In genomic region chr20:57397693-57398108, GRCh38 we compare ENCODE assay signal across 8 cellular contexts. TPM values are rescaled to one million over a fixed set of nuclear protein-coding genes. Genes with fewer than 3 reads are reported as not detected.
DNase-seq lines count a peak whose midpoint lies in the region; ATAC-seq and TF ChIP-seq lines count a peak whose summit lies in the region.

No MANE protein-coding gene starts in this region.

- no peak overlapping the region for H2AFZ ChIP-seq in DND-41 (ENCODE audit: low read depth, low read length)

- peak overlapping the region; percentile 75 for H3K27ac ChIP-seq in DND-41 (ENCODE audit: low read length)
- peak overlapping the region in 8 of 10 donors; percentile 45 to 95 (median 58) for H3K27ac ChIP-seq in heart right ventricle

- intact Hi-C loops in heart right ventricle (cut with DNase I) = loop anchor here in 4 of 10 donors (5.0 kb wide), 2 partner anchors 35 to 40 kb away; no protein-coding TSS in a partner anchor

- peak overlapping the region; percentile 44 for H3K9ac ChIP-seq in DND-41 (ENCODE audit: low read depth, low read length)

- TF ChIP-seq CTCF in DND-41 (IDR thresholded peaks at IDR 0.05; ENCODE audit: borderline replicate concordance, extremely low read depth, low read length, poor library complexity, severe bottlenecking) (no peak), heart right ventricle (IDR thresholded peaks at IDR 0.05) (no peak)

- H3K79me2 ChIP-seq in DND-41 (ENCODE audit: insufficient read depth, low read length) = no peaks in the 10 kb centered on the region; the same call in 1 of the 2 replicates

- peak overlapping the region; percentile 72 for H3K4me2 ChIP-seq in DND-41 (ENCODE audit: insufficient read depth, low read length)

- H3K4me3 ChIP-seq in DND-41 (ENCODE audit: low read depth in 1 of 2, low read length in 2 of 2) = peak overlapping the region in 1 of 2 experiments; percentile 47; a peak in 2 of 4 replicates
- H3K4me3 ChIP-seq in heart right ventricle = peak overlapping the region in 2 of 10 donors; percentile 8 to 23

- no peaks in the 10 kb centered on the region for H3K9me3 ChIP-seq in DND-41 (ENCODE audit: insufficient read depth, low read length, severe bottlenecking)
- no peaks in the 10 kb centered on the region for H3K9me3 ChIP-seq in heart right ventricle

- H4K20me1 ChIP-seq in DND-41 (ENCODE audit: insufficient read depth, low read length) = peaks cover 94% of the 10 kb centered on the region

- H3K27me3 ChIP-seq in DND-41 (ENCODE audit: insufficient read depth, low read length, poor library complexity) (peaks cover 5% of the 10 kb centered on the region), heart right ventricle (no peaks in the 10 kb centered on the region)

- H3K4me1 ChIP-seq in DND-41 (ENCODE audit: insufficient read depth, low read length) (peaks cover 75% of the 10 kb centered on the region), heart right ventricle (peaks cover 26 to 100% (median 89%) of the 10 kb centered on the region in 9 donors)

- WGBS in heart right ventricle, 2 donors = 38 to 51% methylated on average over 13 of the region's 13 CpGs

- DNase-seq in DND-41 = peak; percentile 34
- peak; percentile 35 to 43 for DNase-seq in activated CD4-positive, alpha-beta T cell treated with anti-CD3 and anti-CD28 coated beads, Interleukin-2, amount 50 U/mL, for 48 hours
- no peak for DNase-seq in heart right ventricle
- peak; percentile 53 for DNase-seq in stimulated activated naive CD8-positive, alpha-beta T cell treated with anti-CD3 and anti-CD28 coated beads, Interleukin-15, Interleukin-2, amounts not matched to agents 100 U/mL and 50 U/mL, for 24 hours
- no peak for DNase-seq in NCI-H2107 treated with DMSO at 0.1 percent for 48 hours (lab: John Stamatoyannopoulos, UW; ENCODE audit: unreplicated experiment)
- no peak for DNase-seq in NCI-H1092 treated with DMSO at 0.1 percent for 48 hours (lab: John Stamatoyannopoulos, UW)
- DNase-seq in NCI-H146 (lab: John Stamatoyannopoulos, UW) = no peak

- ATAC-seq in DND-41 (ENCODE audit: insufficient read depth, low read depth) (no peak), HG02884 (IDR thresholded peaks at IDR 0.05; ENCODE audit: unreplicated experiment) (peak; percentile 7), heart right ventricle (no peak)
- no peak for ATAC-seq in stimulated activated naive CD8-positive, alpha-beta T cell treated with anti-CD3 and anti-CD28 coated beads, Interleukin-15, Interleukin-2, amounts not matched to agents 100 U/mL and 50 U/mL, for 24 hours

- H3K36me3 ChIP-seq in DND-41 (ENCODE audit: insufficient read depth, low read length) (peaks cover 39% of the 10 kb centered on the region; the same call in 1 of the 2 replicates), heart right ventricle (peaks cover 0 to 79% (median 18%) of the 10 kb centered on the region in 9 donors)

RNA-seq across cellular contexts. Expression of gene RBM38, which starts 6.5 kb away (rescaled TPM):
- total RNA-seq in heart right ventricle = 100 to 1,000 TPM in 1 of 10 donors, 10 to 100 TPM in 9; 35.5 to 119 (median 50.2) TPM
- 100 to 1,000 TPM in 1 of 2 donors, 10 to 100 TPM in 1; 47.6 to 104 TPM for polyA plus RNA-seq in heart right ventricle

RNA-seq across cellular contexts. Expression of gene RAE1, which starts 46.6 kb away (rescaled TPM):
- total RNA-seq in heart right ventricle = 10 to 100 TPM; 11.8 to 19.9 (median 15.5) TPM
- 10 to 100 TPM in 1 of 2 donors, 1 to 10 TPM in 1; 6.2 to 18.9 TPM for polyA plus RNA-seq in heart right ventricle

Comparison
In these comparisons a context has a peak if more than half of its experiments do, and no peak if none do; other contexts are left out.
1. DNase-seq: peak in DND-41 (single experiment), activated CD4-positive, alpha-beta T cell treated with anti-CD3 and anti-CD28 coated beads, Interleukin-2, amount 50 U/mL, for 48 hours (2 of 2) and stimulated activated naive CD8-positive, alpha-beta T cell treated with anti-CD3 and anti-CD28 coated beads, Interleukin-15, Interleukin-2, amounts not matched to agents 100 U/mL and 50 U/mL, for 24 hours (single experiment); none in heart right ventricle (0 of 2), NCI-H2107 treated with DMSO at 0.1 percent for 48 hours (single experiment), NCI-H1092 treated with DMSO at 0.1 percent for 48 hours (single experiment) and NCI-H146 (single experiment).